In genomic region chr1:200771625-200772555, GRCh38 we compare ENCODE assay signal across 18 cellular contexts. TPM values are rescaled to one million over a fixed set of nuclear protein-coding genes. Genes with fewer than 3 reads are reported as not detected.
DNase-seq lines count a peak whose midpoint lies in the region; ATAC-seq, FAIRE-seq and TF ChIP-seq lines count a peak whose summit lies in the region.
"Had no signal": no experiment of that assay in that cellular context is flagged by ENCODE, and none has a peak within 500 bp of the region (broad histone marks: within the 10 kb centered on the region; RNA-seq: fewer than 3 reads in every experiment).

No MANE protein-coding gene starts in this region.

- intact Hi-C loops in MCF 10A (cut with micrococcal nuclease) (no loop called here), breast epithelium (cut with DNase I; ENCODE audit: low total_unique reads) (no loop called here), pancreas (cut with DNase I) (no loop called here)

- peaks cover 37% of the 10 kb centered on the region for H3K4me1 Mint-ChIP-seq in MCF 10A (ENCODE audit: insufficient read depth, unreplicated experiment)
- peaks cover 5% of the 10 kb centered on the region for H3K4me1 Mint-ChIP-seq in activated T-helper 17 cell treated with anti-CD3 and anti-CD28 coated beads, Interleukin-2, amount 50 U/mL, for 72 hours
- H3K4me1 Mint-ChIP-seq: H9 had no signal

- peak; percentile 71 for DNase-seq in MCF 10A (ENCODE audit: unreplicated experiment)
- DNase-seq in breast epithelium (ENCODE audit: low spot score in 2 of 2), result no peak
- peak; percentile 88 for DNase-seq in bronchial epithelial cell (ENCODE audit: low read depth)
- peak; percentile 44 for DNase-seq in kidney glomerular epithelial cell (lab: John Stamatoyannopoulos, UW)
- no peak for DNase-seq in pancreas
- DNase-seq: activated gamma-delta T cell; erythroblast; H9; NCI-H1694; small intestine; stimulated activated CD4-positive, alpha-beta T cell treated with anti-CD3 and anti-CD28 coated beads, Interleukin-2, amount 100 ng/mL, for 48 hours; stimulated activated naive CD8-positive, alpha-beta T cell treated with anti-CD3 and anti-CD28 coated beads, Interleukin-15, amount 100 ng/mL, for 72 hours; T-helper 17 cell; upper lobe of left lung had no signal

- H3K4me3 Mint-ChIP-seq in MCF 10A (ENCODE audit: unreplicated experiment), result no peak overlapping the region
- H3K4me3 Mint-ChIP-seq in activated T-helper 17 cell treated with anti-CD3 and anti-CD28 coated beads, Interleukin-2, amount 50 U/mL, for 72 hours, result no peak overlapping the region
- H3K4me3 Mint-ChIP-seq: H9; stimulated activated naive CD8-positive, alpha-beta T cell treated with anti-CD3 and anti-CD28 coated beads, Interleukin-15, amount 100 ng/mL, for 72 hours; T-helper 17 cell had no signal

- peak overlapping the region; percentile 87 for H3K27ac Mint-ChIP-seq in MCF 10A (ENCODE audit: low read depth, unreplicated experiment)
- no peak overlapping the region for H3K27ac Mint-ChIP-seq in activated T-helper 17 cell treated with anti-CD3 and anti-CD28 coated beads, Interleukin-2, amount 50 U/mL, for 72 hours
- H3K27ac Mint-ChIP-seq: H9, T-helper 17 cell had no signal

- peaks cover 7% of the 10 kb centered on the region for H3K9me3 Mint-ChIP-seq in MCF 10A (ENCODE audit: unreplicated experiment)
- H3K9me3 Mint-ChIP-seq in activated T-helper 17 cell treated with anti-CD3 and anti-CD28 coated beads, Interleukin-2, amount 50 U/mL, for 72 hours, result no peaks in the 10 kb centered on the region
- H3K9me3 Mint-ChIP-seq: H9; stimulated activated naive CD8-positive, alpha-beta T cell treated with anti-CD3 and anti-CD28 coated beads, Interleukin-15, amount 100 ng/mL, for 72 hours had no signal

- 93 to 95% methylated on average over 5 of the region's 5 CpGs for whole genome bisulfite sequencing in pancreas, 2 donors

- no peaks in the 10 kb centered on the region for H3K4me1 ChIP-seq in breast epithelium
- H3K4me1 ChIP-seq in pancreas, result no peaks in the 10 kb centered on the region

- POLR2A ChIA-PET in MCF 10A (lab: Yijun Ruan, JAX), result interaction anchor here (0.6 to 6.8 kb wide), 21 partner anchors 9 to 151 kb away, joined by 3 to 79 read pairs (median 5); partner anchors contain the start of genes CAMSAP2, DDX59 and KIF14

- H3K36me3 ChIP-seq in breast epithelium (no peaks in the 10 kb centered on the region), bronchial epithelial cell (ENCODE audit: control insufficient read depth, insufficient read depth, low read length) (peaks cover 4% of the 10 kb centered on the region), pancreas (no peaks in the 10 kb centered on the region)

- H3K36me3 Mint-ChIP-seq in MCF 10A (ENCODE audit: insufficient read depth, unreplicated experiment), result peaks cover 69% of the 10 kb centered on the region
- peaks cover 9% of the 10 kb centered on the region for H3K36me3 Mint-ChIP-seq in activated T-helper 17 cell treated with anti-CD3 and anti-CD28 coated beads, Interleukin-2, amount 50 U/mL, for 72 hours (ENCODE audit: low read depth)

- no TSS peak for BruUV-seq in MCF 10A (replicated peaks; lab: Mats Ljungman, UMichigan)

- no peak overlapping the region for H3K4me3 ChIP-seq in breast epithelium
- H3K4me3 ChIP-seq in bronchial epithelial cell (ENCODE audit: low read depth, low read length), result no peak overlapping the region
- no peak overlapping the region for H3K4me3 ChIP-seq in pancreas
- H3K4me3 ChIP-seq: BLaER1, upper lobe of left lung had no signal

- FAIRE-seq in bronchial epithelial cell (lab: Jason Lieb, UNC) (no peak), pancreas (lab: Jason Lieb, UNC) (no peak)
- FAIRE-seq: small intestine had no signal

- no peak for TF ChIP-seq POLR2A in breast epithelium (IDR thresholded peaks at IDR 0.05)

- H3K27me3 Mint-ChIP-seq in MCF 10A (ENCODE audit: insufficient read depth, unreplicated experiment), result no peaks in the 10 kb centered on the region
- H3K27me3 Mint-ChIP-seq in activated T-helper 17 cell treated with anti-CD3 and anti-CD28 coated beads, Interleukin-2, amount 50 U/mL, for 72 hours, result no peaks in the 10 kb centered on the region
- H3K27me3 Mint-ChIP-seq: stimulated activated naive CD8-positive, alpha-beta T cell treated with anti-CD3 and anti-CD28 coated beads, Interleukin-15, amount 100 ng/mL, for 72 hours; T-helper 17 cell had no signal

- no peak for TF ChIP-seq CTCF in MCF 10A (IDR thresholded peaks at IDR 0.05; ENCODE audit: unreplicated experiment)
- TF ChIP-seq CTCF in breast epithelium (IDR thresholded peaks at IDR 0.05), result no peak
- TF ChIP-seq CTCF in bronchial epithelial cell (IDR thresholded peaks at IDR 0.05; ENCODE audit: insufficient read depth, low read length, severe bottlenecking), result no peak
- no peak for TF ChIP-seq CTCF in pancreas (IDR thresholded peaks at IDR 0.05)

- CTCF ChIA-PET in MCF 10A (lab: Yijun Ruan, JAX), result interaction anchor here (0.6 to 2.3 kb wide), 12 partner anchors 14 to 1124 kb away, joined by 3 to 12 read pairs (median 3); no protein-coding TSS in a partner anchor

- H3K27ac ChIP-seq in breast epithelium (no peak overlapping the region), pancreas (no peak overlapping the region)
- H3K27ac ChIP-seq: BLaER1, upper lobe of left lung had no signal

- H3K27me3 ChIP-seq in breast epithelium, result no peaks in the 10 kb centered on the region
- no peaks in the 10 kb centered on the region for H3K27me3 ChIP-seq in bronchial epithelial cell (ENCODE audit: control insufficient read depth, insufficient read depth, low read length)
- H3K27me3 ChIP-seq in pancreas, result no peaks in the 10 kb centered on the region
- H3K27me3 ChIP-seq: BLaER1, upper lobe of left lung had no signal

- H3K9me3 ChIP-seq in breast epithelium (no peaks in the 10 kb centered on the region), pancreas (no peaks in the 10 kb centered on the region)
- H3K9me3 ChIP-seq: BLaER1, upper lobe of left lung had no signal

- ATAC-seq in activated T-helper 17 cell treated with anti-CD3 and anti-CD28 coated beads, Interleukin-2, amount 50 U/mL, for 72 hours (replicated peaks), result no peak
- no peak for ATAC-seq in pancreas
- ATAC-seq in HG03469 (IDR thresholded peaks at IDR 0.05; ENCODE audit: unreplicated experiment), result no peak
- ATAC-seq in GM21526 (IDR thresholded peaks at IDR 0.05; ENCODE audit: low FRiP score, unreplicated experiment), result no peak
- ATAC-seq: stimulated activated naive CD8-positive, alpha-beta T cell treated with anti-CD3 and anti-CD28 coated beads, Interleukin-15, amount 100 ng/mL, for 72 hours; T-helper 17 cell had no signal

RNA-seq across cellular contexts. Expression of gene CAMSAP2, which starts 33.2 kb away (rescaled TPM):
- total RNA-seq in MCF 10A (2022) (144 and 209 TPM in 2 replicates), breast epithelium (10 to 100 TPM; 36.4 to 42.4 (median 38.6) TPM), bronchial epithelial cell (75.0 and 96.9 TPM in 2 replicates), pancreas (10 to 100 TPM in 1 of 6 donors, 1 to 10 TPM in 5; 3.5 to 10.3 (median 5.0) TPM)
- 1 to 10 TPM; 3.4 to 5.3 TPM for total RNA-seq in activated T-helper 17 cell treated with anti-CD3 and anti-CD28 coated beads, Interleukin-2, amount 50 U/mL, for 72 hours
- 1 to 10 TPM; 2.7 to 4.7 TPM for polyA plus RNA-seq in pancreas

Comparison
In these comparisons a context has a peak if more than half of its experiments do, and no peak if none do; other contexts are left out.
1. DNase-seq: peak in MCF 10A (single experiment), bronchial epithelial cell (single experiment) and kidney glomerular epithelial cell (single experiment); none in breast epithelium (0 of 2) and pancreas (0 of 6).